ENCODE assay signal across 21 cellular contexts in genomic region chr19:56341948-56342347, GRCh38. TPM values are rescaled to one million over a fixed set of nuclear protein-coding genes. Genes with fewer than 3 reads are reported as not detected.
A peak's percentile ranks its signal among the peaks of the same experiment; 100 is the strongest.
DNase-seq lines count a peak whose midpoint lies in the region; ATAC-seq, FAIRE-seq and TF ChIP-seq lines count a peak whose summit lies in the region.
"Had no signal": no experiment of that assay in that cellular context is flagged by ENCODE, and none has a peak within 500 bp of the region (broad histone marks: within the 10 kb centered on the region; RNA-seq: fewer than 3 reads in every experiment).

No MANE protein-coding gene starts in this region.

- no peaks in the 10 kb centered on the region for H3K27me3 ChIP-seq in GM23338 (ENCODE audit: insufficient read depth)
- H3K27me3 ChIP-seq in brain microvascular endothelial cell (replicated peaks): no peaks in the 10 kb centered on the region
- H3K27me3 ChIP-seq in WERI-Rb-1 (ENCODE audit: insufficient read depth, low read depth, severe bottlenecking): no peaks in the 10 kb centered on the region
- H3K27me3 ChIP-seq: BLaER1 treated with 17β-estradiol and CSF1 and Interleukin-3, amounts not matched to agents 10 nM and 100 nM; SJSA1 had no signal

- DNase-seq in GM23338 (ENCODE audit: low spot score) (peak; percentile 31), OCI-LY7 (ENCODE audit: low spot score) (peak; percentile 8), brain microvascular endothelial cell (no peak), WERI-Rb-1 (no peak), CD14-positive monocyte (ENCODE audit: low spot score) (no peak)
- DNase-seq: H7, IMR-90, Kasumi-1, NCI-H1105, NCI-H2107, NCI-H510A treated with DMSO at 0.1 percent for 48 hours had no signal

- H3K4me1 Mint-ChIP-seq in GM23338 (peaks cover 15% of the 10 kb centered on the region), CD14-positive monocyte (no peaks in the 10 kb centered on the region)

- H3K4me2 ChIP-seq in GM23338 (no peak overlapping the region), OCI-LY7 (ENCODE audit: low read length) (no peak overlapping the region)
- H3K4me2 ChIP-seq: BLaER1 treated with 17β-estradiol and CSF1 and Interleukin-3, amounts not matched to agents 10 nM and 100 nM had no signal

- in situ Hi-C loops in brain microvascular endothelial cell (cut with HindIII; ENCODE audit: low pct_ligation_motif_present, low sequenced_read_pairs): no loop called here

- CTCF ChIA-PET in OCI-LY7 (lab: Charles Lee; ENCODE audit: unreplicated experiment): no interaction called here

- H3K79me2 ChIP-seq in GM23338 (replicated peaks; ENCODE audit: insufficient read depth) (no peaks in the 10 kb centered on the region), OCI-LY7 (ENCODE audit: insufficient read depth, low read depth, low read length) (no peaks in the 10 kb centered on the region)

- H3K4me1 ChIP-seq in GM23338 (ENCODE audit: insufficient read depth): peaks cover 10% of the 10 kb centered on the region
- H3K4me1 ChIP-seq in OCI-LY7 (ENCODE audit: insufficient read depth, low read length, poor library complexity, severe bottlenecking): no peaks in the 10 kb centered on the region
- H3K4me1 ChIP-seq: BLaER1 treated with 17β-estradiol and CSF1 and Interleukin-3, amounts not matched to agents 10 nM and 100 nM; SJSA1 had no signal

- H3K9me3 Mint-ChIP-seq in GM23338 (peaks cover 67% of the 10 kb centered on the region), CD14-positive monocyte (peaks cover 16 to 43% (median 32%) of the 10 kb centered on the region in 7 donors)

- POLR2A ChIA-PET in OCI-LY7 (lab: Charles Lee): interaction anchor here (0.6 kb wide), 1 partner anchor 338 kb away, joined by 3 read pairs; no protein-coding TSS in a partner anchor

- H3K36me3 Mint-ChIP-seq in GM23338 (ENCODE audit: low read depth) (peaks cover 43% of the 10 kb centered on the region), CD14-positive monocyte (no peaks in the 10 kb centered on the region)

- peak; percentile 89 for FAIRE-seq in A204.1 (lab: Jason Lieb, UNC)
- FAIRE-seq in colon (lab: Jason Lieb, UNC): peak; percentile 36
- FAIRE-seq: D721Med, GM12891 had no signal

- intact Hi-C loops in OCI-LY7 (cut with micrococcal nuclease; ENCODE audit: unreplicated experiment): no loop called here
- intact Hi-C loops in CD14-positive monocyte (cut with micrococcal nuclease): loop anchor here in 1 of 2 donors (10.0 kb wide), 1 partner anchor 277 kb away; no protein-coding TSS in a partner anchor

- H3K27me3 Mint-ChIP-seq in GM23338 (ENCODE audit: insufficient read depth, low read depth, poor library complexity): peaks cover 4% of the 10 kb centered on the region
- H3K27me3 Mint-ChIP-seq in CD14-positive monocyte (ENCODE audit: low read depth in 3 of 3): no peaks in the 10 kb centered on the region

- H3K9me2 ChIP-seq in GM23338 (ENCODE audit: insufficient read depth): no peaks in the 10 kb centered on the region
- no peaks in the 10 kb centered on the region for H3K9me2 ChIP-seq in OCI-LY7 (ENCODE audit: insufficient read depth, low read length)

- no peak overlapping the region for H2AFZ ChIP-seq in GM23338
- H2AFZ ChIP-seq in OCI-LY7 (ENCODE audit: low read length): no peak overlapping the region

- ATAC-seq in GM23338: no peak
- no peak for ATAC-seq in GM18909 (IDR thresholded peaks at IDR 0.05; ENCODE audit: poor library complexity, unreplicated experiment)
- ATAC-seq: Panc1 had no signal

- H3K9me3 ChIP-seq in OCI-LY7 (ENCODE audit: low read length) (peaks cover 25% of the 10 kb centered on the region; the same call in 1 of the 2 replicates), WERI-Rb-1 (ENCODE audit: severe bottlenecking) (peaks cover 16% of the 10 kb centered on the region)

- H3K36me3 ChIP-seq in GM23338 (ENCODE audit: insufficient read depth) (peaks cover 12% of the 10 kb centered on the region), OCI-LY7 (ENCODE audit: insufficient read depth, low read length) (no peaks in the 10 kb centered on the region), brain microvascular endothelial cell (replicated peaks) (no peaks in the 10 kb centered on the region), WERI-Rb-1 (no peaks in the 10 kb centered on the region)
- H3K36me3 ChIP-seq: BLaER1 treated with 17β-estradiol and CSF1 and Interleukin-3, amounts not matched to agents 10 nM and 100 nM; SJSA1 had no signal

- no TSS peak for BruUV-seq in OCI-LY7 (replicated peaks; lab: Mats Ljungman, UMichigan)

- H3K4me3 ChIP-seq in GM23338 (no peak overlapping the region), OCI-LY7 (ENCODE audit: low read depth, low read length, poor library complexity, severe bottlenecking) (no peak overlapping the region), brain microvascular endothelial cell (ENCODE audit: low read depth, low read length) (no peak overlapping the region), WERI-Rb-1 (ENCODE audit: low read depth, low read length) (no peak overlapping the region)
- H3K4me3 ChIP-seq: BLaER1 treated with 17β-estradiol and CSF1 and Interleukin-3, amounts not matched to agents 10 nM and 100 nM; SJSA1 had no signal

- TF ChIP-seq CTCF in GM23338 (conservative IDR thresholded peaks at IDR 0.05; ENCODE audit: low read depth in 2 of 2) (no peak), OCI-LY7 (conservative IDR thresholded peaks at IDR 0.05; ENCODE audit: low read length) (no peak), brain microvascular endothelial cell (IDR thresholded peaks at IDR 0.05; ENCODE audit: low read depth, low read length, missing control alignments) (no peak), WERI-Rb-1 (IDR thresholded peaks at IDR 0.05; ENCODE audit: low read depth, low read length) (no peak), CD14-positive monocyte (IDR thresholded peaks at IDR 0.05) (no peak)

- H3K27ac ChIP-seq in GM23338 (ENCODE audit: low read depth): no peak overlapping the region
- H3K27ac ChIP-seq in OCI-LY7 (ENCODE audit: low read depth, low read length, poor library complexity, severe bottlenecking): no peak overlapping the region
- no peak overlapping the region for H3K27ac ChIP-seq in brain microvascular endothelial cell
- no peak overlapping the region for H3K27ac ChIP-seq in WERI-Rb-1
- H3K27ac ChIP-seq: BLaER1 treated with 17β-estradiol and CSF1 and Interleukin-3, amounts not matched to agents 10 nM and 100 nM; HL-60; SJSA1 had no signal

- H4K20me1 ChIP-seq in GM23338 (replicated peaks; ENCODE audit: insufficient read depth): no peaks in the 10 kb centered on the region
- no peaks in the 10 kb centered on the region for H4K20me1 ChIP-seq in OCI-LY7 (ENCODE audit: insufficient read depth, low read length)
- H4K20me1 ChIP-seq: BLaER1 treated with 17β-estradiol and CSF1 and Interleukin-3, amounts not matched to agents 10 nM and 100 nM had no signal

- H3K27ac Mint-ChIP-seq in GM23338 (no peak overlapping the region), CD14-positive monocyte (no peak overlapping the region)
- H3K27ac Mint-ChIP-seq: T-helper 1 cell treated with Interleukin-12 subunit alpha and Interleukin-12 subunit beta and Interleukin-4 antibody, amounts not matched to agents 30 μg/mL and 1 μg/mL, for 36 hours had no signal

- no peak overlapping the region for H3K4me3 Mint-ChIP-seq in GM23338
- H3K4me3 Mint-ChIP-seq in CD14-positive monocyte: no peak overlapping the region
- H3K4me3 Mint-ChIP-seq: T-helper 1 cell treated with Interleukin-12 subunit alpha and Interleukin-12 subunit beta and Interleukin-4 antibody, amounts not matched to agents 30 μg/mL and 1 μg/mL, for 36 hours had no signal

- no peaks in the 10 kb centered on the region for H3F3A ChIP-seq in GM23338 (replicated peaks; ENCODE audit: low read depth)

TF ChIP-seq in GM23338, 12 proteins besides CTCF, POLR2A, EP300 and RAD21:
- TF ChIP-seq REST (IDR thresholded peaks at IDR 0.05; ENCODE audit: unreplicated experiment) (no peak), ZNF331 (CRISPR knock-in tag; IDR thresholded peaks at IDR 0.05; ENCODE audit: low read depth) (no peak)
TF ChIP-seq in GM23338: peak in this region for 0.

RNA-seq across cellular contexts. Expression of gene ZSCAN5A, which starts 27.3 kb away (rescaled TPM):
- 7.5 and 12.5 TPM in 2 replicates for total RNA-seq in GM23338 (2014; rRNA removed; shearing (Covaris generic))
- polyA plus RNA-seq in GM23338 (2016; fragmentation: Nextera tagmentation; extraction: Ambion mirVana) (4.5 and 10.2 TPM in 2 replicates), CD14-positive monocyte (1 to 10 TPM; 5.3 to 6.3 TPM)
- 9.9 and 19.2 TPM in 2 replicates for total RNA-seq in OCI-LY7 (2014; rRNA removed; shearing (Covaris generic))
- 14.4 and 16.2 TPM in 2 replicates for total RNA-seq in OCI-LY7 (2022)

RNA-seq across cellular contexts. Expression of gene ZNF582, which starts 51.4 kb away (rescaled TPM):
- 3.9 and 8.0 TPM in 2 replicates for total RNA-seq in GM23338 (2014; rRNA removed; shearing (Covaris generic))
- 4.1 and 5.0 TPM in 2 replicates for polyA plus RNA-seq in GM23338 (2016; fragmentation: Nextera tagmentation; extraction: Ambion mirVana)
- not detected in 2 replicates for total RNA-seq in OCI-LY7 (2014; rRNA removed; shearing (Covaris generic))
- total RNA-seq in OCI-LY7 (2022): 0.20 TPM in 1 of 2 replicates, not detected in the other
- 1 to 10 TPM; 1.4 to 4.9 TPM for polyA plus RNA-seq in CD14-positive monocyte

Comparison
In these comparisons a context has a peak if more than half of its experiments do, and no peak if none do; other contexts are left out.
1. DNase-seq: peak in GM23338 (single experiment) and OCI-LY7 (single experiment); none in brain microvascular endothelial cell (single experiment), WERI-Rb-1 (single experiment) and CD14-positive monocyte (single experiment).